ENCODE assay signal across 17 cellular contexts in genomic region chr2:29042581-29043075, GRCh38. TPM values are rescaled to one million over a fixed set of nuclear protein-coding genes. Genes with fewer than 3 reads are reported as not detected.
DNase-seq lines count a peak whose midpoint lies in the region; ATAC-seq and TF ChIP-seq lines count a peak whose summit lies in the region.
"Had no signal": no experiment of that assay in that cellular context is flagged by ENCODE, and none has a peak within 500 bp of the region (broad histone marks: within the 10 kb centered on the region; RNA-seq: fewer than 3 reads in every experiment).

No MANE protein-coding gene starts in this region.

- CTCF ChIA-PET in activated CD8-positive, alpha-beta T cell treated with anti-CD3 and anti-CD28 coated beads for 36 hours (lab: Charles Lee) = interaction anchor here (1.2 kb wide), 1 partner anchor 32 kb away, joined by 3 read pairs; no protein-coding TSS in a partner anchor

- TF ChIP-seq CTCF in neural crest cell (conservative IDR thresholded peaks at IDR 0.05) = no peak
- no peak for TF ChIP-seq CTCF in activated CD8-positive, alpha-beta T cell treated with anti-CD3 and anti-CD28 coated beads for 36 hours (IDR thresholded peaks at IDR 0.05)

- H3K4me1 Mint-ChIP-seq in neural crest cell = peaks cover 8% of the 10 kb centered on the region
- no peaks in the 10 kb centered on the region for H3K4me1 Mint-ChIP-seq in activated CD8-positive, alpha-beta T cell treated with anti-CD3 and anti-CD28 coated beads for 36 hours (ENCODE audit: low read depth)
- H3K4me1 Mint-ChIP-seq: memory B cell had no signal

- intact Hi-C loops in activated CD8-positive, alpha-beta T cell treated with anti-CD3 and anti-CD28 coated beads for 36 hours (cut with micrococcal nuclease) = no loop called here

- H3K9me3 Mint-ChIP-seq in neural crest cell = no peaks in the 10 kb centered on the region
- no peaks in the 10 kb centered on the region for H3K9me3 Mint-ChIP-seq in activated CD8-positive, alpha-beta T cell treated with anti-CD3 and anti-CD28 coated beads for 36 hours
- H3K9me3 Mint-ChIP-seq: memory B cell had no signal

- ATAC-seq in GM21717 (IDR thresholded peaks at IDR 0.05; ENCODE audit: unreplicated experiment) = no peak
- ATAC-seq in activated CD8-positive, alpha-beta T cell treated with anti-CD3 and anti-CD28 coated beads for 36 hours = no peak

- H3K27me3 Mint-ChIP-seq in neural crest cell (ENCODE audit: low read depth) = no peaks in the 10 kb centered on the region
- no peaks in the 10 kb centered on the region for H3K27me3 Mint-ChIP-seq in activated CD8-positive, alpha-beta T cell treated with anti-CD3 and anti-CD28 coated beads for 36 hours
- H3K27me3 Mint-ChIP-seq: CD4-positive, alpha-beta memory T cell had no signal

- no peaks in the 10 kb centered on the region for H3K36me3 Mint-ChIP-seq in neural crest cell (ENCODE audit: low read depth)
- no peaks in the 10 kb centered on the region for H3K36me3 Mint-ChIP-seq in activated CD8-positive, alpha-beta T cell treated with anti-CD3 and anti-CD28 coated beads for 36 hours (ENCODE audit: low read depth)
- H3K36me3 Mint-ChIP-seq: memory B cell had no signal

- peak overlapping the region; percentile 25 for H3K27ac Mint-ChIP-seq in neural crest cell (ENCODE audit: unreplicated experiment)
- no peak overlapping the region for H3K27ac Mint-ChIP-seq in activated CD8-positive, alpha-beta T cell treated with anti-CD3 and anti-CD28 coated beads for 36 hours
- H3K27ac Mint-ChIP-seq: memory B cell had no signal

- POLR2A ChIA-PET in activated CD8-positive, alpha-beta T cell treated with anti-CD3 and anti-CD28 coated beads for 36 hours (lab: Charles Lee) = no interaction called here

- H3K4me3 Mint-ChIP-seq in neural crest cell = no peak overlapping the region
- no peak overlapping the region for H3K4me3 Mint-ChIP-seq in activated CD8-positive, alpha-beta T cell treated with anti-CD3 and anti-CD28 coated beads for 36 hours
- H3K4me3 Mint-ChIP-seq: CD4-positive, alpha-beta memory T cell; memory B cell had no signal

- DNase-seq in DMS 273 treated with DMSO at 0.1 percent for 48 hours (lab: John Stamatoyannopoulos, UW) = peak; percentile 71
- peak; percentile 57 for DNase-seq in NCI-H2227 treated with DMSO at 0.1 percent for 48 hours (lab: John Stamatoyannopoulos, UW)
- peak; percentile 51 for DNase-seq in ecto neural progenitor cell (ENCODE audit: low spot score)
- no peak for DNase-seq in neural crest cell (ENCODE audit: low read depth, low spot score)
- DNase-seq in midbrain (lab: John Stamatoyannopoulos, UW) = no peak
- DNase-seq in activated CD8-positive, alpha-beta T cell treated with anti-CD3 and anti-CD28 coated beads for 36 hours = no peak
- DNase-seq in NCI-H748 treated with DMSO at 0.1 percent for 48 hours (lab: John Stamatoyannopoulos, UW) = no peak
- DNase-seq: activated CD4-positive, alpha-beta T cell treated with anti-CD3 and anti-CD28 coated beads for 48 hours; activated effector memory CD4-positive, alpha-beta T cell treated with anti-CD3 and anti-CD28 coated beads, Interleukin-2, amount 50 U/mL, for 16 hours; CD4-positive, alpha-beta memory T cell; H7; KBM-7; NCI-H446 had no signal

RNA-seq across cellular contexts. Expression of gene PCARE, which starts 31.7 kb away (rescaled TPM):
- not detected in 2 replicates for total RNA-seq in neural crest cell
- total RNA-seq in activated CD8-positive, alpha-beta T cell treated with anti-CD3 and anti-CD28 coated beads for 36 hours = not detected
- total RNA-seq: CD4-positive, alpha-beta memory T cell; glomerular endothelial cell; H7; ureter had no signal

Comparison
In these comparisons a context has a peak if more than half of its experiments do, and no peak if none do; other contexts are left out.
1. DNase-seq: peak in DMS 273 treated with DMSO at 0.1 percent for 48 hours (single experiment), NCI-H2227 treated with DMSO at 0.1 percent for 48 hours (single experiment) and ecto neural progenitor cell (single experiment); none in neural crest cell (single experiment), midbrain (single experiment), activated CD8-positive, alpha-beta T cell treated with anti-CD3 and anti-CD28 coated beads for 36 hours (single experiment) and NCI-H748 treated with DMSO at 0.1 percent for 48 hours (single experiment).